ENCODE assay signal across 9 cellular contexts in genomic region chr2:178403671-178404379, GRCh38. TPM values are rescaled to one million over a fixed set of nuclear protein-coding genes. Genes with fewer than 3 reads are reported as not detected.
DNase-seq lines count a peak whose midpoint lies in the region; ATAC-seq and TF ChIP-seq lines count a peak whose summit lies in the region.
"Had no signal": no experiment of that assay in that cellular context is flagged by ENCODE, and none has a peak within 500 bp of the region (broad histone marks: within the 10 kb centered on the region; RNA-seq: fewer than 3 reads in every experiment).

No MANE protein-coding gene starts in this region.

- H3K27me3 ChIP-seq in CD8-positive, alpha-beta T cell (ENCODE audit: insufficient read depth, low read length) = no peaks in the 10 kb centered on the region

- POLR2A ChIA-PET in activated CD8-positive, alpha-beta T cell treated with anti-CD3 and anti-CD28 coated beads, Interleukin-2, amount 10 ng/mL, durations not matched to agents 7 days and 5 days (lab: Charles Lee) = interaction anchor here (0.6 to 3.0 kb wide), 3 partner anchors 10 to 106 kb away, joined by 3 to 55 read pairs (median 3); partner anchors contain the start of genes PJVK and PRKRA
- POLR2A ChIA-PET in CD8-positive, alpha-beta T cell (lab: Charles Lee) = no interaction called here

- H3K4me1 Mint-ChIP-seq in activated CD8-positive, alpha-beta T cell treated with anti-CD3 and anti-CD28 coated beads, Interleukin-2, amount 10 ng/mL, durations not matched to agents 7 days and 5 days (ENCODE audit: low read depth) = peaks cover 18% of the 10 kb centered on the region
- H3K4me1 Mint-ChIP-seq in CD8-positive, alpha-beta T cell (ENCODE audit: low read depth) = no peaks in the 10 kb centered on the region

- H3K4me3 Mint-ChIP-seq in activated CD8-positive, alpha-beta T cell treated with anti-CD3 and anti-CD28 coated beads, Interleukin-2, amount 10 ng/mL, durations not matched to agents 7 days and 5 days = peak overlapping the region; percentile 34
- no peak overlapping the region for H3K4me3 Mint-ChIP-seq in CD8-positive, alpha-beta T cell
- H3K4me3 Mint-ChIP-seq: WTC11 had no signal

- no peak for TF ChIP-seq CTCF in CD8-positive, alpha-beta T cell (IDR thresholded peaks at IDR 0.05)

- DNase-seq in activated CD8-positive, alpha-beta T cell treated with anti-CD3 and anti-CD28 coated beads, Interleukin-2, amount 10 ng/mL, durations not matched to agents 7 days and 5 days = no peak
- DNase-seq in iPS-NIHi11 (ENCODE audit: low spot score) = no peak
- DNase-seq in CD8-positive, alpha-beta T cell = no peak
- no peak for DNase-seq in stimulated activated CD4-positive, alpha-beta T cell treated with anti-CD3 and anti-CD28 coated beads, Interleukin-2, amount 100 ng/mL, for 24 hours

- no peaks in the 10 kb centered on the region for H3K4me1 ChIP-seq in CD8-positive, alpha-beta T cell (ENCODE audit: insufficient read depth, low read length)

- no peak overlapping the region for H3K4me3 ChIP-seq in CD8-positive, alpha-beta T cell (ENCODE audit: low read depth, low read length)

- no peaks in the 10 kb centered on the region for H3K36me3 ChIP-seq in CD8-positive, alpha-beta T cell (ENCODE audit: insufficient read depth, low read length)

- ATAC-seq in GM18511 (IDR thresholded peaks at IDR 0.05; ENCODE audit: unreplicated experiment) = peak; percentile 57
- ATAC-seq in GM21447 (IDR thresholded peaks at IDR 0.05; ENCODE audit: unreplicated experiment) = peak; percentile 49
- ATAC-seq in HG03175 (IDR thresholded peaks at IDR 0.05; ENCODE audit: unreplicated experiment) = peak; percentile 36
- peak; percentile 14 for ATAC-seq in activated CD8-positive, alpha-beta T cell treated with anti-CD3 and anti-CD28 coated beads, Interleukin-2, amount 10 ng/mL, durations not matched to agents 7 days and 5 days
- no peak for ATAC-seq in activated CD4-positive, CD25-positive, alpha-beta regulatory T cell treated with anti-CD3 and anti-CD28 coated beads, Interleukin-2, amount 50 U/mL, for 24 hours
- ATAC-seq in CD8-positive, alpha-beta T cell = no peak

- intact Hi-C loops in CD8-positive, alpha-beta T cell (cut with DNase I, micrococcal nuclease) = no loop called here

- peak overlapping the region; percentile 84 for H3K27ac Mint-ChIP-seq in activated CD8-positive, alpha-beta T cell treated with anti-CD3 and anti-CD28 coated beads, Interleukin-2, amount 10 ng/mL, durations not matched to agents 7 days and 5 days
- H3K27ac Mint-ChIP-seq in CD8-positive, alpha-beta T cell = no peak overlapping the region
- H3K27ac Mint-ChIP-seq: WTC11 had no signal

- H3K9me3 Mint-ChIP-seq in activated CD8-positive, alpha-beta T cell treated with anti-CD3 and anti-CD28 coated beads, Interleukin-2, amount 10 ng/mL, durations not matched to agents 7 days and 5 days (ENCODE audit: insufficient read depth) = no peaks in the 10 kb centered on the region
- H3K9me3 Mint-ChIP-seq in CD8-positive, alpha-beta T cell = no peaks in the 10 kb centered on the region
- H3K9me3 Mint-ChIP-seq: WTC11 had no signal

- H3K27me3 Mint-ChIP-seq in activated CD8-positive, alpha-beta T cell treated with anti-CD3 and anti-CD28 coated beads, Interleukin-2, amount 10 ng/mL, durations not matched to agents 7 days and 5 days (ENCODE audit: low read depth) = peaks cover 11% of the 10 kb centered on the region
- H3K27me3 Mint-ChIP-seq in CD8-positive, alpha-beta T cell (ENCODE audit: low read depth) = peaks cover 9% of the 10 kb centered on the region

- no peaks in the 10 kb centered on the region for H3K36me3 Mint-ChIP-seq in activated CD8-positive, alpha-beta T cell treated with anti-CD3 and anti-CD28 coated beads, Interleukin-2, amount 10 ng/mL, durations not matched to agents 7 days and 5 days (ENCODE audit: low read depth)
- no peaks in the 10 kb centered on the region for H3K36me3 Mint-ChIP-seq in CD8-positive, alpha-beta T cell
- H3K36me3 Mint-ChIP-seq: WTC11 had no signal

- CTCF ChIA-PET in activated CD8-positive, alpha-beta T cell treated with anti-CD3 and anti-CD28 coated beads, Interleukin-2, amount 10 ng/mL, durations not matched to agents 7 days and 5 days (lab: Charles Lee) = interaction anchor here (1.3 to 6.6 kb wide), 5 partner anchors 11 to 292 kb away, joined by 3 to 83 read pairs (median 11); partner anchors contain the start of genes PJVK, PRKRA and RBM45
- CTCF ChIA-PET in CD8-positive, alpha-beta T cell (lab: Charles Lee) = interaction anchor here (1.0 to 2.6 kb wide), 5 partner anchors 9 to 92 kb away, joined by 3 to 13 read pairs (median 3); no protein-coding TSS in a partner anchor

- no peak overlapping the region for H3K27ac ChIP-seq in CD8-positive, alpha-beta T cell (ENCODE audit: low read depth, low read length)

- no peaks in the 10 kb centered on the region for H3K9me3 ChIP-seq in CD8-positive, alpha-beta T cell (ENCODE audit: low read length)

RNA-seq across cellular contexts. Expression of gene PRKRA, which starts 47.1 kb away (rescaled TPM):
- 10 to 100 TPM; 41.2 to 41.8 TPM for total RNA-seq in activated CD8-positive, alpha-beta T cell treated with anti-CD3 and anti-CD28 coated beads, Interleukin-2, amount 10 ng/mL, durations not matched to agents 7 days and 5 days
- total RNA-seq in CD8-positive, alpha-beta T cell = 100 to 1,000 TPM; 116 to 127 TPM

RNA-seq across cellular contexts. Expression of gene PJVK, which starts 47.4 kb away (rescaled TPM):
- total RNA-seq in activated CD8-positive, alpha-beta T cell treated with anti-CD3 and anti-CD28 coated beads, Interleukin-2, amount 10 ng/mL, durations not matched to agents 7 days and 5 days = under 1 TPM; 0.50 to 0.99 TPM
- total RNA-seq in CD8-positive, alpha-beta T cell = 1 to 10 TPM; 2.9 to 5.3 TPM

Comparison
In these comparisons a context has a peak if more than half of its experiments do, and no peak if none do; other contexts are left out.
1. ATAC-seq: peak in GM18511 (single experiment), GM21447 (single experiment), HG03175 (single experiment) and activated CD8-positive, alpha-beta T cell treated with anti-CD3 and anti-CD28 coated beads, Interleukin-2, amount 10 ng/mL, durations not matched to agents 7 days and 5 days (single experiment); none in activated CD4-positive, CD25-positive, alpha-beta regulatory T cell treated with anti-CD3 and anti-CD28 coated beads, Interleukin-2, amount 50 U/mL, for 24 hours (0 of 2) and CD8-positive, alpha-beta T cell (single experiment).